ENCODE assay signal across 18 cellular contexts in genomic region chr14:72782817-72783216, GRCh38.
A peak's percentile ranks its signal among the peaks of the same experiment; 100 is the strongest.
DNase-seq lines count a peak whose midpoint lies in the region; ATAC-seq and TF ChIP-seq lines count a peak whose summit lies in the region.
"Had no signal": no experiment of that assay in that cellular context is flagged by ENCODE, and none has a peak within 500 bp of the region (broad histone marks: within the 10 kb centered on the region; RNA-seq: fewer than 3 reads in every experiment).

No MANE protein-coding gene starts in this region.

- TF ChIP-seq CTCF in right atrium auricular region (IDR thresholded peaks at IDR 0.05) (no peak), esophagus muscularis mucosa (IDR thresholded peaks at IDR 0.05) (no peak)

- H3K9me3 ChIP-seq in right atrium auricular region (peaks cover 0 to 2% of the 10 kb centered on the region in 2 donors), esophagus muscularis mucosa (no peaks in the 10 kb centered on the region)
- H3K9me3 ChIP-seq: SJCRH30 had no signal

- intact Hi-C loops in left ventricle myocardium superior (cut with micrococcal nuclease) (no loop called here), esophagus muscularis mucosa (cut with DNase I) (no loop called here)

- WGBS in esophagus muscularis mucosa, result 100% methylated on average over 2 of the region's 2 CpGs

- H3K4me3 ChIP-seq in right atrium auricular region (no peak overlapping the region), esophagus muscularis mucosa (no peak overlapping the region)
- H3K4me3 ChIP-seq: BLaER1, PC-9, SJCRH30 had no signal

- DNase-seq in right atrium auricular region (ENCODE audit: low spot score) (peak; percentile 23), left ventricle myocardium superior (no peak), esophagus muscularis mucosa (ENCODE audit: extremely low spot score) (peak; percentile 86), mucosa of gallbladder (ENCODE audit: low spot score) (peak; percentile 3), ACHN (no peak), hippocampal formation (lab: John Stamatoyannopoulos, UW) (no peak)
- DNase-seq: CD4-positive, alpha-beta T cell; GM23248; H7; MM.1S; NCI-H2029; NCI-H526 treated with DMSO at 0.1 percent for 48 hours; PC-9; SJCRH30 had no signal

- no peak for TF ChIP-seq POLR2A in esophagus muscularis mucosa (IDR thresholded peaks at IDR 0.05; ENCODE audit: low read depth)

- H3K4me1 ChIP-seq in right atrium auricular region (peaks cover 0 to 36% of the 10 kb centered on the region in 2 donors), esophagus muscularis mucosa (peaks cover 0 to 17% (median 9%) of the 10 kb centered on the region in 4 donors)
- H3K4me1 ChIP-seq: SJCRH30 had no signal

- H3K36me3 ChIP-seq in right atrium auricular region (no peaks in the 10 kb centered on the region), esophagus muscularis mucosa (no peaks in the 10 kb centered on the region)
- H3K36me3 ChIP-seq: BLaER1, SJCRH30 had no signal

- ATAC-seq in left ventricle myocardium superior (no peak), GM21576 (IDR thresholded peaks at IDR 0.05; ENCODE audit: unreplicated experiment) (no peak)
- ATAC-seq: Right ventricle myocardium inferior had no signal

- H3K27ac ChIP-seq in right atrium auricular region, result no peak overlapping the region
- H3K27ac ChIP-seq in esophagus muscularis mucosa (replicated peaks in 1 of 4), result no peak overlapping the region
- H3K27ac ChIP-seq: BLaER1, KMS-11, PC-9, SJCRH30 had no signal

- in situ Hi-C loops in ACHN (cut with HindIII; ENCODE audit: low pct_ligation_motif_present, low pct_unique_long_range_greater_than_20kb, low sequenced_read_pairs), result no loop called here

- no peaks in the 10 kb centered on the region for H3K27me3 ChIP-seq in right atrium auricular region
- H3K27me3 ChIP-seq in esophagus muscularis mucosa, result no peaks in the 10 kb centered on the region
- H3K27me3 ChIP-seq: BLaER1, SJCRH30 had no signal

- TF ChIP-seq EP300 in esophagus muscularis mucosa (IDR thresholded peaks at IDR 0.05), result no peak

Comparison
In these comparisons a context has a peak if more than half of its experiments do, and no peak if none do; other contexts are left out.
1. DNase-seq: peak in right atrium auricular region (single experiment), esophagus muscularis mucosa (single experiment) and mucosa of gallbladder (single experiment); none in left ventricle myocardium superior (single experiment), ACHN (single experiment) and hippocampal formation (0 of 2).